ENCODE assay signal across 10 cellular contexts in genomic region chr10:103890194-103890658, GRCh38. TPM values are rescaled to one million over a fixed set of nuclear protein-coding genes. Genes with fewer than 3 reads are reported as not detected.
A peak's percentile ranks its signal among the peaks of the same experiment; 100 is the strongest.
DNase-seq lines count a peak whose midpoint lies in the region; ATAC-seq and TF ChIP-seq lines count a peak whose summit lies in the region.
"Had no signal": no experiment of that assay in that cellular context is flagged by ENCODE, and none has a peak within 500 bp of the region (broad histone marks: within the 10 kb centered on the region; RNA-seq: fewer than 3 reads in every experiment).

No MANE protein-coding gene starts in this region.

- H3K9me3 ChIP-seq in heart right ventricle (no peaks in the 10 kb centered on the region), left lung (no peaks in the 10 kb centered on the region), endodermal cell (ENCODE audit: control insufficient read depth, low read length) (no peaks in the 10 kb centered on the region)

- H3K36me3 Mint-ChIP-seq in activated CD8-positive, alpha-beta T cell treated with anti-CD3 and anti-CD28 coated beads, Interleukin-2, amount 10 ng/mL, durations not matched to agents 7 days and 5 days (ENCODE audit: low read depth): peaks cover 52% of the 10 kb centered on the region
- peaks cover 5% of the 10 kb centered on the region for H3K36me3 Mint-ChIP-seq in endodermal cell (ENCODE audit: low read depth)

- POLR2A ChIA-PET in activated CD8-positive, alpha-beta T cell treated with anti-CD3 and anti-CD28 coated beads, Interleukin-2, amount 10 ng/mL, durations not matched to agents 7 days and 5 days (lab: Charles Lee): interaction anchor here (0.9 to 2.0 kb wide), 5 partner anchors 8 to 231 kb away, joined by 3 to 11 read pairs (median 3); partner anchors contain the start of gene SFR1

- 61 to 71% methylated on average over 4 of the region's 4 CpGs for WGBS in heart right ventricle, 2 donors
- 83% methylated on average over 4 of the region's 4 CpGs for WGBS in urinary bladder
- 90 to 100% methylated on average over 3 to 4 of the region's 4 CpGs for WGBS in endodermal cell (ENCODE audit: insufficient coverage in 1 of 2, insufficient read length in 1 of 2), 2 experiments

- no peak overlapping the region for H3K9ac ChIP-seq in endodermal cell (ENCODE audit: extremely low read depth, low read length, poor library complexity, severe bottlenecking)

- intact Hi-C loops in heart right ventricle (cut with DNase I): loop anchor here in 6 of 10 donors (2.0 to 10.0 kb wide), 6 partner anchors 77 to 435 kb away; partner anchors contain the start of genes SLK (in 3 of the 6) and SFR1 (in 1 of the 6)
- intact Hi-C loops in Right ventricle myocardium superior (cut with DNase I): no loop called here
- intact Hi-C loops in left lung (cut with DNase I): no loop called here

- peak overlapping the region; percentile 70 for H3K27ac Mint-ChIP-seq in activated CD8-positive, alpha-beta T cell treated with anti-CD3 and anti-CD28 coated beads, Interleukin-2, amount 10 ng/mL, durations not matched to agents 7 days and 5 days
- H3K27ac Mint-ChIP-seq in endodermal cell: no peak overlapping the region

- ATAC-seq in heart right ventricle (peak in 5 of 8 donors; percentile 18 to 66 (median 53)), Right ventricle myocardium superior (ENCODE audit: poor library complexity) (no peak), left lung (peak; percentile 74)
- peak; percentile 40 for ATAC-seq in activated CD8-positive, alpha-beta T cell treated with anti-CD3 and anti-CD28 coated beads, Interleukin-2, amount 10 ng/mL, durations not matched to agents 7 days and 5 days

- TF ChIP-seq CTCF in heart right ventricle (IDR thresholded peaks at IDR 0.05): no peak
- TF ChIP-seq CTCF in left lung (IDR thresholded peaks at IDR 0.05): no peak
- no peak for TF ChIP-seq CTCF in endodermal cell (conservative IDR thresholded peaks at IDR 0.05)

- H3K4me1 Mint-ChIP-seq in activated CD8-positive, alpha-beta T cell treated with anti-CD3 and anti-CD28 coated beads, Interleukin-2, amount 10 ng/mL, durations not matched to agents 7 days and 5 days (ENCODE audit: low read depth): peaks cover 37% of the 10 kb centered on the region
- H3K4me1 Mint-ChIP-seq in endodermal cell: peaks cover 25% of the 10 kb centered on the region

- H3K4me3 Mint-ChIP-seq in activated CD8-positive, alpha-beta T cell treated with anti-CD3 and anti-CD28 coated beads, Interleukin-2, amount 10 ng/mL, durations not matched to agents 7 days and 5 days: no peak overlapping the region
- no peak overlapping the region for H3K4me3 Mint-ChIP-seq in endodermal cell
- H3K4me3 Mint-ChIP-seq: naive B cell had no signal

- peak overlapping the region in 9 of 10 donors; percentile 18 to 70 (median 53) for H3K27ac ChIP-seq in heart right ventricle
- H3K27ac ChIP-seq in left lung: peak overlapping the region; percentile 82 to 84
- H3K27ac ChIP-seq in urinary bladder (ENCODE audit: low read depth): peak overlapping the region; percentile 70
- no peak overlapping the region for H3K27ac ChIP-seq in endodermal cell (ENCODE audit: low read depth, low read length)

- peak in 1 of 2 donors; percentile 28 for DNase-seq in heart right ventricle
- no peak for DNase-seq in Right ventricle myocardium superior
- no peak for DNase-seq in activated CD8-positive, alpha-beta T cell treated with anti-CD3 and anti-CD28 coated beads, Interleukin-2, amount 10 ng/mL, durations not matched to agents 7 days and 5 days
- peak; percentile 73 to 82 for DNase-seq in left lung
- no peak for DNase-seq in endodermal cell
- no peak for DNase-seq in HuH-7.5 (ENCODE audit: low spot score)
- DNase-seq in NAMALWA (ENCODE audit: low spot score): no peak
- DNase-seq: central memory CD4-positive, alpha-beta T cell; naive B cell had no signal

- peaks cover 0 to 67% (median 22%) of the 10 kb centered on the region in 9 donors for H3K36me3 ChIP-seq in heart right ventricle
- H3K36me3 ChIP-seq in left lung: peaks cover 0 to 49% of the 10 kb centered on the region in 2 donors
- no peaks in the 10 kb centered on the region for H3K36me3 ChIP-seq in urinary bladder (ENCODE audit: insufficient read depth)
- H3K36me3 ChIP-seq in endodermal cell (ENCODE audit: control insufficient read depth, insufficient read depth, low read length): no peaks in the 10 kb centered on the region

- no peak overlapping the region for H3K4me3 ChIP-seq in heart right ventricle
- H3K4me3 ChIP-seq in left lung: no peak overlapping the region
- no peak overlapping the region for H3K4me3 ChIP-seq in urinary bladder (ENCODE audit: low read depth, low read length)
- no peak overlapping the region for H3K4me3 ChIP-seq in endodermal cell (ENCODE audit: low read length)

- no peaks in the 10 kb centered on the region for H3K27me3 ChIP-seq in heart right ventricle
- no peaks in the 10 kb centered on the region for H3K27me3 ChIP-seq in left lung
- H3K27me3 ChIP-seq in endodermal cell (ENCODE audit: control insufficient read depth, insufficient read depth, low read length, poor library complexity, severe bottlenecking): no peaks in the 10 kb centered on the region

- H3K9me3 Mint-ChIP-seq in activated CD8-positive, alpha-beta T cell treated with anti-CD3 and anti-CD28 coated beads, Interleukin-2, amount 10 ng/mL, durations not matched to agents 7 days and 5 days (ENCODE audit: insufficient read depth): no peaks in the 10 kb centered on the region
- no peaks in the 10 kb centered on the region for H3K9me3 Mint-ChIP-seq in endodermal cell
- H3K9me3 Mint-ChIP-seq: naive B cell had no signal

- no peaks in the 10 kb centered on the region for H3K27me3 Mint-ChIP-seq in activated CD8-positive, alpha-beta T cell treated with anti-CD3 and anti-CD28 coated beads, Interleukin-2, amount 10 ng/mL, durations not matched to agents 7 days and 5 days (ENCODE audit: low read depth)
- no peaks in the 10 kb centered on the region for H3K27me3 Mint-ChIP-seq in endodermal cell (ENCODE audit: insufficient read depth)
- H3K27me3 Mint-ChIP-seq: naive B cell had no signal

- peaks cover 22 to 69% (median 53%) of the 10 kb centered on the region in 9 donors for H3K4me1 ChIP-seq in heart right ventricle
- H3K4me1 ChIP-seq in left lung: peaks cover 25 to 75% of the 10 kb centered on the region in 2 donors
- H3K4me1 ChIP-seq in urinary bladder (ENCODE audit: insufficient read depth): peaks cover 2% of the 10 kb centered on the region
- H3K4me1 ChIP-seq in endodermal cell (ENCODE audit: control insufficient read depth, insufficient read depth, low read length): peaks cover 10% of the 10 kb centered on the region

- CTCF ChIA-PET in activated CD8-positive, alpha-beta T cell treated with anti-CD3 and anti-CD28 coated beads, Interleukin-2, amount 10 ng/mL, durations not matched to agents 7 days and 5 days (lab: Charles Lee): interaction anchor here (0.7 to 4.0 kb wide), 24 partner anchors 9 to 320 kb away, joined by 3 to 24 read pairs (median 4); partner anchors contain the start of gene SFR1

RNA-seq across cellular contexts. Expression of gene STN1, which starts 27.8 kb away (rescaled TPM):
- total RNA-seq in heart right ventricle (10 to 100 TPM; 24.7 to 38.7 (median 31.4) TPM), Right ventricle myocardium superior (29.7 TPM), left lung (10 to 100 TPM; 44.8 to 62.8 TPM), urinary bladder (18.3 TPM), endodermal cell (10 to 100 TPM; 13.5 to 19.9 TPM)
- polyA plus RNA-seq in heart right ventricle (10 to 100 TPM; 16.5 to 38.0 TPM), urinary bladder (22.6 TPM)
- total RNA-seq in activated CD8-positive, alpha-beta T cell treated with anti-CD3 and anti-CD28 coated beads, Interleukin-2, amount 10 ng/mL, durations not matched to agents 7 days and 5 days: 10 to 100 TPM; 48.8 to 49.8 TPM
- 19.2 TPM for polyA plus RNA-seq in endodermal cell (2013, experiment 1 of 2)
- polyA plus RNA-seq in endodermal cell (2013, experiment 2 of 2): 17.2 TPM

RNA-seq across cellular contexts. Expression of gene SH3PXD2A, which starts 34.9 kb away (rescaled TPM):
- total RNA-seq in heart right ventricle (10 to 100 TPM; 30.6 to 44.9 (median 36.0) TPM), Right ventricle myocardium superior (27.0 TPM), left lung (10 to 100 TPM; 44.8 to 90.7 TPM), urinary bladder (56.9 TPM), endodermal cell (10 to 100 TPM; 15.7 to 22.6 TPM)
- polyA plus RNA-seq in heart right ventricle (10 to 100 TPM in 1 of 2 donors, 1 to 10 TPM in 1; 6.9 to 14.2 TPM), urinary bladder (29.6 TPM)
- total RNA-seq in activated CD8-positive, alpha-beta T cell treated with anti-CD3 and anti-CD28 coated beads, Interleukin-2, amount 10 ng/mL, durations not matched to agents 7 days and 5 days: 1 to 10 TPM; 8.5 to 9.4 TPM
- 11.5 TPM for polyA plus RNA-seq in endodermal cell (2013, experiment 1 of 2)
- polyA plus RNA-seq in endodermal cell (2013, experiment 2 of 2): 11.0 TPM

Comparison
In these comparisons a context has a peak if more than half of its experiments do, and no peak if none do; other contexts are left out.
1. intact Hi-C loops: an anchor here in heart right ventricle (2.0 to 10.0 kb wide); none called in Right ventricle myocardium superior and left lung.
2. DNase-seq: peak in left lung (2 of 2); none in Right ventricle myocardium superior (single experiment), activated CD8-positive, alpha-beta T cell treated with anti-CD3 and anti-CD28 coated beads, Interleukin-2, amount 10 ng/mL, durations not matched to agents 7 days and 5 days (single experiment), endodermal cell (single experiment), HuH-7.5 (single experiment) and NAMALWA (single experiment).